Comparison of ENCODE assay signal across 17 cellular contexts in genomic region chr2:102336502-102336945, GRCh38. TPM values are rescaled to one million over a fixed set of nuclear protein-coding genes. Genes with fewer than 3 reads are reported as not detected.
A peak's percentile ranks its signal among the peaks of the same experiment; 100 is the strongest.
DNase-seq lines count a peak whose midpoint lies in the region; ATAC-seq and TF ChIP-seq lines count a peak whose summit lies in the region.
"Had no signal": no experiment of that assay in that cellular context is flagged by ENCODE, and none has a peak within 500 bp of the region (broad histone marks: within the 10 kb centered on the region; RNA-seq: fewer than 3 reads in every experiment).

No MANE protein-coding gene starts in this region.

- H3K9me2 ChIP-seq in Karpas-422 (replicated peaks; ENCODE audit: insufficient read depth, low read length) = no peaks in the 10 kb centered on the region

- DNase-seq in Right ventricle myocardium inferior (ENCODE audit: missing footprints) (no peak), cardiac septum (ENCODE audit: low spot score) (no peak), lower lobe of right lung (no peak), testis (no peak), prostate gland (ENCODE audit: low spot score) (no peak), NCI-H2196 (lab: John Stamatoyannopoulos, UW; ENCODE audit: unreplicated experiment) (no peak), Karpas-422 (no peak)
- DNase-seq: activated CD4-positive, alpha-beta T cell treated with anti-CD3 and anti-CD28 coated beads, Interleukin-2, amount 50 U/mL, for 1 hour; activated effector memory CD4-positive, alpha-beta T cell treated with Interleukin-2 at 50 U/mL for 16 hours; Caco-2; H7; NCI-H1417; NCI-H510A; T-helper 2 cell had no signal

- H3K9me3 ChIP-seq in lower lobe of right lung = no peaks in the 10 kb centered on the region
- no peaks in the 10 kb centered on the region for H3K9me3 ChIP-seq in testis
- no peaks in the 10 kb centered on the region for H3K9me3 ChIP-seq in prostate gland
- H3K9me3 ChIP-seq in Karpas-422 (ENCODE audit: low read length) = no peaks in the 10 kb centered on the region
- H3K9me3 ChIP-seq: Caco-2 had no signal

- H3K4me1 ChIP-seq in lower lobe of right lung (no peaks in the 10 kb centered on the region), testis (no peaks in the 10 kb centered on the region), prostate gland (replicated peaks) (no peaks in the 10 kb centered on the region), Karpas-422 (ENCODE audit: low read length) (no peaks in the 10 kb centered on the region)
- H3K4me1 ChIP-seq: Caco-2 had no signal

- ATAC-seq in Right ventricle myocardium inferior = peak; percentile 76
- peak; percentile 71 for ATAC-seq in esophagus mucosa
- no peak for ATAC-seq in lower lobe of right lung

- TF ChIP-seq POLR2A in testis (IDR thresholded peaks at IDR 0.05) (no peak), prostate gland (IDR thresholded peaks at IDR 0.05) (no peak)

- H3K27me3 ChIP-seq in lower lobe of right lung (ENCODE audit: low read depth) = no peaks in the 10 kb centered on the region
- no peaks in the 10 kb centered on the region for H3K27me3 ChIP-seq in testis
- no peaks in the 10 kb centered on the region for H3K27me3 ChIP-seq in prostate gland (replicated peaks; ENCODE audit: insufficient read depth)
- no peaks in the 10 kb centered on the region for H3K27me3 ChIP-seq in Karpas-422 (ENCODE audit: low read length)

- H3K79me2 ChIP-seq in Karpas-422 (ENCODE audit: low read length) = no peaks in the 10 kb centered on the region

- TF ChIP-seq CTCF in lower lobe of right lung (IDR thresholded peaks at IDR 0.05) (no peak), testis (IDR thresholded peaks at IDR 0.05) (no peak), prostate gland (IDR thresholded peaks at IDR 0.05) (no peak)

- no peak overlapping the region for H2AFZ ChIP-seq in Karpas-422 (ENCODE audit: low read length)

- no peaks in the 10 kb centered on the region for H3K36me3 ChIP-seq in lower lobe of right lung
- no peaks in the 10 kb centered on the region for H3K36me3 ChIP-seq in testis (ENCODE audit: low read depth, missing control alignments)
- no peaks in the 10 kb centered on the region for H3K36me3 ChIP-seq in prostate gland
- no peaks in the 10 kb centered on the region for H3K36me3 ChIP-seq in Karpas-422 (ENCODE audit: insufficient read depth, low read length)

- H3K4me3 ChIP-seq in lower lobe of right lung (peak overlapping the region; percentile 10), testis (no peak overlapping the region), prostate gland (no peak overlapping the region), Karpas-422 (ENCODE audit: low read length) (no peak overlapping the region)

- H4K20me1 ChIP-seq in Karpas-422 (ENCODE audit: insufficient read depth, low read depth, low read length) = no peaks in the 10 kb centered on the region

- 73 to 83% methylated on average over 3 of the region's 3 CpGs for WGBS in testis, 2 donors
- 66% methylated on average over 3 of the region's 3 CpGs for WGBS in prostate gland

- H3K4me2 ChIP-seq in Karpas-422 (ENCODE audit: low read depth, low read length, poor library complexity, severe bottlenecking) = no peak overlapping the region

- intact Hi-C loops in Right ventricle myocardium inferior (cut with DNase I) (no loop called here), cardiac septum (cut with DNase I) (no loop called here), lower lobe of right lung (cut with DNase I) (no loop called here), testis (cut with DNase I; ENCODE audit: low total_unique reads) (no loop called here), prostate gland (cut with DNase I) (no loop called here)

- peak overlapping the region; percentile 42 for H3K27ac ChIP-seq in lower lobe of right lung
- no peak overlapping the region for H3K27ac ChIP-seq in testis
- H3K27ac ChIP-seq in prostate gland = no peak overlapping the region
- no peak overlapping the region for H3K27ac ChIP-seq in Karpas-422 (ENCODE audit: low read length)

- H3K9ac ChIP-seq in Karpas-422 (ENCODE audit: low read length) = no peak overlapping the region

RNA-seq across cellular contexts. Expression of gene IL18R1, which starts 19.1 kb away (rescaled TPM):
- total RNA-seq in Right ventricle myocardium inferior = 1.0 TPM
- total RNA-seq in cardiac septum = 1.3 TPM
- 1.1 TPM for total RNA-seq in esophagus mucosa
- total RNA-seq in lower lobe of right lung = 27.5 TPM
- total RNA-seq in testis = 1 to 10 TPM; 1.0 to 2.9 TPM
- polyA plus RNA-seq in testis (ENCODE audit: insufficient read depth, low read depth, low replicate concordance) = 1.1 TPM
- 1 to 10 TPM in 1 of 2 donors, under 1 TPM in 1; 0.91 to 1.5 TPM for total RNA-seq in prostate gland
- total RNA-seq in Karpas-422 (2014; rRNA removed; shearing (Covaris generic); ENCODE audit: low replicate concordance) = 0.36 TPM in 1 of 2 replicates, not detected in the other
- total RNA-seq: Caco-2, neural crest cell, RPMI7951 had no signal

RNA-seq across cellular contexts. Expression of gene IL1RL1, which starts 25.2 kb away (rescaled TPM):
- total RNA-seq in Right ventricle myocardium inferior = 1.7 TPM
- 1.1 TPM for total RNA-seq in cardiac septum
- total RNA-seq in esophagus mucosa = 2.8 TPM
- 69.6 TPM for total RNA-seq in lower lobe of right lung
- total RNA-seq in testis = 1 to 10 TPM; 1.0 to 5.8 TPM
- 0.78 TPM for polyA plus RNA-seq in testis (ENCODE audit: insufficient read depth, low read depth, low replicate concordance)
- total RNA-seq in prostate gland = 1 to 10 TPM; 1.3 to 3.4 TPM
- total RNA-seq in Karpas-422 (2014; rRNA removed; shearing (Covaris generic); ENCODE audit: low replicate concordance) = not detected in 2 replicates
- total RNA-seq: Caco-2, H7, neural crest cell, RPMI7951 had no signal

Comparison
In these comparisons a context has a peak if more than half of its experiments do, and no peak if none do; other contexts are left out.
1. ATAC-seq: peak in Right ventricle myocardium inferior (single experiment) and esophagus mucosa (single experiment); none in lower lobe of right lung (0 of 2).
2. RNA of gene IL1RL1, which starts 25.2 kb away (total RNA-seq): 69.6 TPM in lower lobe of right lung (single experiment); 1.0 to 5.8 TPM in testis, 1.3 to 3.4 TPM in prostate gland, 2.8 TPM in esophagus mucosa (single experiment), 1.7 TPM in Right ventricle myocardium inferior (single experiment), 1.1 TPM in cardiac septum (single experiment) and not detected in Karpas-422; every median in the first group is over 10 times any median in the second.